ENCODE assay signal across 2 cellular contexts in genomic region chr22:21952586-21953571, GRCh38.
A peak's percentile ranks its signal among the peaks of the same experiment; 100 is the strongest.
TF ChIP-seq lines count a peak whose summit lies in the region.

TSS of gene PPM1F (minus strand) at chr22:21952848. CDS start at chr22:21946048, 6,800 bp downstream.

TF ChIP-seq in HEK293, 187 proteins besides CTCF, POLR2A, EP300 and RAD21 (continued from another document and continues in another):
- TF ChIP-seq INSM2 (tag by site-specific recombination; IDR thresholded peaks at IDR 0.05) (no peak), FEZF1 (tag by site-specific recombination; IDR thresholded peaks at IDR 0.05) (no peak), ZNF146 (tag by site-specific recombination; IDR thresholded peaks at IDR 0.05) (no peak), SCRT1 (tag by site-specific recombination; IDR thresholded peaks at IDR 0.05; ENCODE audit: borderline replicate concordance) (no peak), ZNF292 (tag by site-specific recombination; IDR thresholded peaks at IDR 0.05; ENCODE audit: borderline replicate concordance, low read depth) (no peak), ZNF518A (tag by site-specific recombination; conservative IDR thresholded peaks at IDR 0.05; ENCODE audit: low read depth) (no peak), ZNF624 (tag by site-specific recombination; IDR thresholded peaks at IDR 0.05) (no peak), EGR2 (tag by site-specific recombination; IDR thresholded peaks at IDR 0.05; ENCODE audit: low read depth) (peak; percentile 44; the same call in 1 of the 2 replicates), ZNF423 (tag by site-specific recombination; IDR thresholded peaks at IDR 0.05) (0 out of 2 replicates have a peak, but pooled peaks have one; percentile 33), ZNF623 (tag by site-specific recombination; IDR thresholded peaks at IDR 0.05) (no peak), ZNF514 (tag by site-specific recombination; IDR thresholded peaks at IDR 0.05) (no peak)
- TF ChIP-seq, protein P1, sequence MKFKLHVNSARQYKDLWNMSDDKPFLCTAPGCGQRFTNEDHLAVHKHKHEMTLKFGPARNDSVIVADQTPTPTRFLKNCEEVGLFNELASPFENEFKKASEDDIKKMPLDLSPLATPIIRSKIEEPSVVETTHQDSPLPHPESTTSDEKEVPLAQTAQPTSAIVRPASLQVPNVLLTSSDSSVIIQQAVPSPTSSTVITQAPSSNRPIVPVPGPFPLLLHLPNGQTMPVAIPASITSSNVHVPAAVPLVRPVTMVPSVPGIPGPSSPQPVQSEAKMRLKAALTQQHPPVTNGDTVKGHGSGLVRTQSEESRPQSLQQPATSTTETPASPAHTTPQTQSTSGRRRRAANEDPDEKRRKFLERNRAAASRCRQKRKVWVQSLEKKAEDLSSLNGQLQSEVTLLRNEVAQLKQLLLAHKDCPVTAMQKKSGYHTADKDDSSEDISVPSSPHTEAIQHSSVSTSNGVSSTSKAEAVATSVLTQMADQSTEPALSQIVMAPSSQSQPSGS (tag by site-specific recombination; IDR thresholded peaks at IDR 0.05; ENCODE audit: low read depth): no peak
- TF ChIP-seq, protein P2, sequence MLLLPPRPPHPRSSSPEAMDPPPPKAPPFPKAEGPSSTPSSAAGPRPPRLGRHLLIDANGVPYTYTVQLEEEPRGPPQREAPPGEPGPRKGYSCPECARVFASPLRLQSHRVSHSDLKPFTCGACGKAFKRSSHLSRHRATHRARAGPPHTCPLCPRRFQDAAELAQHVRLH (tag by site-specific recombination; IDR thresholded peaks at IDR 0.05): no peak
- TF ChIP-seq, protein P3, sequence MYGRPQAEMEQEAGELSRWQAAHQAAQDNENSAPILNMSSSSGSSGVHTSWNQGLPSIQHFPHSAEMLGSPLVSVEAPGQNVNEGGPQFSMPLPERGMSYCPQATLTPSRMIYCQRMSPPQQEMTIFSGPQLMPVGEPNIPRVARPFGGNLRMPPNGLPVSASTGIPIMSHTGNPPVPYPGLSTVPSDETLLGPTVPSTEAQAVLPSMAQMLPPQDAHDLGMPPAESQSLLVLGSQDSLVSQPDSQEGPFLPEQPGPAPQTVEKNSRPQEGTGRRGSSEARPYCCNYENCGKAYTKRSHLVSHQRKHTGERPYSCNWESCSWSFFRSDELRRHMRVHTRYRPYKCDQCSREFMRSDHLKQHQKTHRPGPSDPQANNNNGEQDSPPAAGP (tag by site-specific recombination; IDR thresholded peaks at IDR 0.05): 0 out of 2 replicates have a peak, but pooled peaks have one; percentile 9
- TF ChIP-seq, protein P4, sequence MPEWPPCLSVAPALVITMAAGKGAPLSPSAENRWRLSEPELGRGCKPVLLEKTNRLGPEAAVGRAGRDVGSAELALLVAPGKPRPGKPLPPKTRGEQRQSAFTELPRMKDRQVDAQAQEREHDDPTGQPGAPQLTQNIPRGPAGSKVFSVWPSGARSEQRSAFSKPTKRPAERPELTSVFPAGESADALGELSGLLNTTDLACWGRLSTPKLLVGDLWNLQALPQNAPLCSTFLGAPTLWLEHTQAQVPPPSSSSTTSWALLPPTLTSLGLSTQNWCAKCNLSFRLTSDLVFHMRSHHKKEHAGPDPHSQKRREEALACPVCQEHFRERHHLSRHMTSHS (tag by site-specific recombination; IDR thresholded peaks at IDR 0.05): no peak

TF ChIP-seq in GM12878, 131 proteins besides CTCF, POLR2A, EP300 and RAD21 (continued from another document and continues in another):
- TF ChIP-seq RBBP5 (conservative IDR thresholded peaks at IDR 0.05) (no peak), PAX5 (IDR thresholded peaks at IDR 0.05; ENCODE audit: borderline replicate concordance, low read depth, low read length) (no peak), BCL3 (IDR thresholded peaks at IDR 0.05; ENCODE audit: borderline replicate concordance, insufficient read depth, low read depth, low read length, poor library complexity, severe bottlenecking) (no peak), ESRRA (IDR thresholded peaks at IDR 0.05; ENCODE audit: low read length) (no peak), NBN (IDR thresholded peaks at IDR 0.05) (no peak), ATF7 (IDR thresholded peaks at IDR 0.05; ENCODE audit: low read depth) (no peak), NR2F1 (conservative IDR thresholded peaks at IDR 0.05) (peak; percentile 41; the same call in 1 of the 2 replicates), MXI1 (IDR thresholded peaks at IDR 0.05; ENCODE audit: low read depth, low read length) (peak; percentile 40; the same call in 1 of the 2 replicates), SPI1 (IDR thresholded peaks at IDR 0.05; ENCODE audit: borderline replicate concordance, insufficient read depth, low read depth, low read length) (peak; percentile 67; the same call in 1 of the 2 replicates), SRF (IDR thresholded peaks at IDR 0.05; ENCODE audit: low read depth in 2 of 2, low read length in 2 of 2) (no peak), MYB (IDR thresholded peaks at IDR 0.05; ENCODE audit: borderline replicate concordance, low read depth, low read length) (no peak), TCF12 (IDR thresholded peaks at IDR 0.05; ENCODE audit: low read depth, low read length) (peak; percentile 60; the same call in 1 of the 2 replicates), ZNF622 (IDR thresholded peaks at IDR 0.05) (no peak), SIX5 (IDR thresholded peaks at IDR 0.05; ENCODE audit: low read depth, low read length, severe bottlenecking) (no peak), SMARCA5 (IDR thresholded peaks at IDR 0.05) (peak; percentile 90), BHLHE40 (IDR thresholded peaks at IDR 0.05; ENCODE audit: borderline replicate concordance in 1 of 2, low read depth in 2 of 2, low read length in 1 of 2) (peak in 1 of 2 experiments; percentile 56; a peak in 2 of 4 replicates), ZNF687 (IDR thresholded peaks at IDR 0.05) (peak; percentile 48), LARP7 (IDR thresholded peaks at IDR 0.05) (peak; percentile 87), MTA2 (IDR thresholded peaks at IDR 0.05; ENCODE audit: low read depth) (no peak), SREBF2 (IDR thresholded peaks at IDR 0.05; ENCODE audit: low read length) (no peak), JUNB (IDR thresholded peaks at IDR 0.05) (no peak), BCL11A (IDR thresholded peaks at IDR 0.05; ENCODE audit: low read depth, low read length) (no peak), MEF2B (IDR thresholded peaks at IDR 0.05; ENCODE audit: partially characterized antibody, poor library complexity, severe bottlenecking) (no peak), ZNF274 (IDR thresholded peaks at IDR 0.05; ENCODE audit: insufficient read depth, insufficient read length) (no peak), RB1 (IDR thresholded peaks at IDR 0.05; ENCODE audit: borderline replicate concordance) (peak; percentile 72; the same call in 1 of the 2 replicates), BACH1 (IDR thresholded peaks at IDR 0.05; ENCODE audit: borderline replicate concordance) (peak; percentile 73), IKZF1 (conservative IDR thresholded peaks at IDR 0.05) (peak; percentile 73), CREM (IDR thresholded peaks at IDR 0.05; ENCODE audit: low read depth) (no peak), CREB1 (IDR thresholded peaks at IDR 0.05; ENCODE audit: low read depth) (no peak), IRF3 (IDR thresholded peaks at IDR 0.05) (no peak), RUNX3 (IDR thresholded peaks at IDR 0.05; ENCODE audit: low read length) (0 out of 2 replicates have a peak, but pooled peaks have one; percentile 22), GABPA (IDR thresholded peaks at IDR 0.05; ENCODE audit: low read depth) (no peak), ZNF24 (IDR thresholded peaks at IDR 0.05) (no peak), POU2F2 (IDR thresholded peaks at IDR 0.05; ENCODE audit: borderline replicate concordance, low read depth, low read length) (no peak), CEBPB (IDR thresholded peaks at IDR 0.05; ENCODE audit: borderline replicate concordance in 1 of 2, low read depth in 2 of 2, low read length in 2 of 2) (no peak), SUPT20H (IDR thresholded peaks at IDR 0.05; ENCODE audit: borderline replicate concordance, control insufficient read depth, low read depth, low read length) (no peak)
- TF ChIP-seq, protein P5, sequence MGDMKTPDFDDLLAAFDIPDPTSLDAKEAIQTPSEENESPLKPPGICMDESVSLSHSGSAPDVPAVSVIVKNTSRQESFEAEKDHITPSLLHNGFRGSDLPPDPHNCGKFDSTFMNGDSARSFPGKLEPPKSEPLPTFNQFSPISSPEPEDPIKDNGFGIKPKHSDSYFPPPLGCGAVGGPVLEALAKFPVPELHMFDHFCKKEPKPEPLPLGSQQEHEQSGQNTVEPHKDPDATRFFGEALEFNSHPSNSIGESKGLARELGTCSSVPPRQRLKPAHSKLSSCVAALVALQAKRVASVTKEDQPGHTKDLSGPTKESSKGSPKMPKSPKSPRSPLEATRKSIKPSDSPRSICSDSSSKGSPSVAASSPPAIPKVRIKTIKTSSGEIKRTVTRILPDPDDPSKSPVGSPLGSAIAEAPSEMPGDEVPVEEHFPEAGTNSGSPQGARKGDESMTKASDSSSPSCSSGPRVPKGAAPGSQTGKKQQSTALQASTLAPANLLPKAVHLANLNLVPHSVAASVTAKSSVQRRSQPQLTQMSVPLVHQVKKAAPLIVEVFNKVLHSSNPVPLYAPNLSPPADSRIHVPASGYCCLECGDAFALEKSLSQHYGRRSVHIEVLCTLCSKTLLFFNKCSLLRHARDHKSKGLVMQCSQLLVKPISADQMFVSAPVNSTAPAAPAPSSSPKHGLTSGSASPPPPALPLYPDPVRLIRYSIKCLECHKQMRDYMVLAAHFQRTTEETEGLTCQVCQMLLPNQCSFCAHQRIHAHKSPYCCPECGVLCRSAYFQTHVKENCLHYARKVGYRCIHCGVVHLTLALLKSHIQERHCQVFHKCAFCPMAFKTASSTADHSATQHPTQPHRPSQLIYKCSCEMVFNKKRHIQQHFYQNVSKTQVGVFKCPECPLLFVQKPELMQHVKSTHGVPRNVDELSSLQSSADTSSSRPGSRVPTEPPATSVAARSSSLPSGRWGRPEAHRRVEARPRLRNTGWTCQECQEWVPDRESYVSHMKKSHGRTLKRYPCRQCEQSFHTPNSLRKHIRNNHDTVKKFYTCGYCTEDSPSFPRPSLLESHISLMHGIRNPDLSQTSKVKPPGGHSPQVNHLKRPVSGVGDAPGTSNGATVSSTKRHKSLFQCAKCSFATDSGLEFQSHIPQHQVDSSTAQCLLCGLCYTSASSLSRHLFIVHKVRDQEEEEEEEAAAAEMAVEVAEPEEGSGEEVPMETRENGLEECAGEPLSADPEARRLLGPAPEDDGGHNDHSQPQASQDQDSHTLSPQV (IDR thresholded peaks at IDR 0.05): no peak
- TF ChIP-seq, protein P6, sequence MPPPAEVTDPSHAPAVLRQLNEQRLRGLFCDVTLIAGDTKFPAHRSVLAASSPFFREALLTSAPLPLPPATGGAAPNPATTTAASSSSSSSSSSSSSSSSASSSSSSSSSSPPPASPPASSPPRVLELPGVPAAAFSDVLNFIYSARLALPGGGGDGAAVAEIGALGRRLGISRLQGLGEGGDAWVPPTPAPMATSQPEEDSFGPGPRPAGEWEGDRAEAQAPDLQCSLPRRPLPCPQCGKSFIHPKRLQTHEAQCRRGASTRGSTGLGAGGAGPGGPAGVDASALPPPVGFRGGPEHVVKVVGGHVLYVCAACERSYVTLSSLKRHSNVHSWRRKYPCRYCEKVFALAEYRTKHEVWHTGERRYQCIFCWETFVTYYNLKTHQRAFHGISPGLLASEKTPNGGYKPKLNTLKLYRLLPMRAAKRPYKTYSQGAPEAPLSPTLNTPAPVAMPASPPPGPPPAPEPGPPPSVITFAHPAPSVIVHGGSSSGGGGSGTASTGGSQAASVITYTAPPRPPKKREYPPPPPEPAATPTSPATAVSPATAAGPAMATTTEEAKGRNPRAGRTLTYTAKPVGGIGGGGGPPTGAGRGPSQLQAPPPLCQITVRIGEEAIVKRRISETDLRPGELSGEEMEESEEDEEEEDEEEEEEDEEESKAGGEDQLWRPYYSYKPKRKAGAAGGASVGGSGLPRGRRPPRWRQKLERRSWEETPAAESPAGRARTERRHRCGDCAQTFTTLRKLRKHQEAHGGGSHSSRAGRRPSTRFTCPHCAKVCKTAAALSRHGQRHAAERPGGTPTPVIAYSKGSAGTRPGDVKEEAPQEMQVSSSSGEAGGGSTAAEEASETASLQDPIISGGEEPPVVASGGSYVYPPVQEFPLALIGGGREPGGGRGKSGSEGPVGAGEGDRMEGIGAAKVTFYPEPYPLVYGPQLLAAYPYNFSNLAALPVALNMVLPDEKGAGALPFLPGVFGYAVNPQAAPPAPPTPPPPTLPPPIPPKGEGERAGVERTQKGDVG (CRISPR knock-in tag; IDR thresholded peaks at IDR 0.05): no peak
